Comparison of ENCODE assay signal across 1 cellular context in the genomic region with DNA sequence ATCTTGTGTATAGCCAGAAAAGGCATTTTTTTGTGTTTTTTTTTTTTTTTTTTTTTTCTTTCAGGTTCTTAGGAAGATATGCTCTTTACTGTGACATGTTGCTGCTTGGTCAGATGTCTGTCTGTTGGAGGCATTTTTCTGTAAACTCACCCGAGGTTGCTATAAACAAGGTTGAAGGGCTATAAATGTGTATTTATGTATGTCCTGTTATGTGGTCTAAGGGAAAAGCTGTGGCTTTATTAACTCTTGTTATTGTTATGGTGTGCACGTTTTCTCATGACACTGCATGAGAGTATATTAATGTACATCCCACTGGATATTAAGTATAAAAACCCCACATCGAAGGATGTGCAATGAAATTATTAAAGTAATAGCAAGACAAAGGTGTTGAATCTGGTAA.
TF ChIP-seq lines count a peak whose summit lies in the region.

No MANE protein-coding gene starts in this region.

TF ChIP-seq in HepG2, 621 proteins besides CTCF, POLR2A, EP300 and RAD21:
- TF ChIP-seq TRIM24 (CRISPR knock-in tag; IDR thresholded peaks at IDR 0.05) = no peak
- no peak for TF ChIP-seq ZSCAN20 (CRISPR knock-in tag; IDR thresholded peaks at IDR 0.05; ENCODE audit: borderline replicate concordance)
- TF ChIP-seq SOX5 (CRISPR knock-in tag; IDR thresholded peaks at IDR 0.05; ENCODE audit: borderline replicate concordance) = no peak
- TF ChIP-seq, protein P1, sequence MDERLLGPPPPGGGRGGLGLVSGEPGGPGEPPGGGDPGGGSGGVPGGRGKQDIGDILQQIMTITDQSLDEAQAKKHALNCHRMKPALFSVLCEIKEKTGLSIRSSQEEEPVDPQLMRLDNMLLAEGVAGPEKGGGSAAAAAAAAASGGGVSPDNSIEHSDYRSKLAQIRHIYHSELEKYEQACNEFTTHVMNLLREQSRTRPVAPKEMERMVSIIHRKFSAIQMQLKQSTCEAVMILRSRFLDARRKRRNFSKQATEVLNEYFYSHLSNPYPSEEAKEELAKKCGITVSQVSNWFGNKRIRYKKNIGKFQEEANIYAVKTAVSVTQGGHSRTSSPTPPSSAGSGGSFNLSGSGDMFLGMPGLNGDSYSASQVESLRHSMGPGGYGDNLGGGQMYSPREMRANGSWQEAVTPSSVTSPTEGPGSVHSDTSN (CRISPR knock-in tag; IDR thresholded peaks at IDR 0.05) = no peak
- no peak for TF ChIP-seq ZBTB7A (CRISPR knock-in tag; IDR thresholded peaks at IDR 0.05)
- TF ChIP-seq, protein P2, sequence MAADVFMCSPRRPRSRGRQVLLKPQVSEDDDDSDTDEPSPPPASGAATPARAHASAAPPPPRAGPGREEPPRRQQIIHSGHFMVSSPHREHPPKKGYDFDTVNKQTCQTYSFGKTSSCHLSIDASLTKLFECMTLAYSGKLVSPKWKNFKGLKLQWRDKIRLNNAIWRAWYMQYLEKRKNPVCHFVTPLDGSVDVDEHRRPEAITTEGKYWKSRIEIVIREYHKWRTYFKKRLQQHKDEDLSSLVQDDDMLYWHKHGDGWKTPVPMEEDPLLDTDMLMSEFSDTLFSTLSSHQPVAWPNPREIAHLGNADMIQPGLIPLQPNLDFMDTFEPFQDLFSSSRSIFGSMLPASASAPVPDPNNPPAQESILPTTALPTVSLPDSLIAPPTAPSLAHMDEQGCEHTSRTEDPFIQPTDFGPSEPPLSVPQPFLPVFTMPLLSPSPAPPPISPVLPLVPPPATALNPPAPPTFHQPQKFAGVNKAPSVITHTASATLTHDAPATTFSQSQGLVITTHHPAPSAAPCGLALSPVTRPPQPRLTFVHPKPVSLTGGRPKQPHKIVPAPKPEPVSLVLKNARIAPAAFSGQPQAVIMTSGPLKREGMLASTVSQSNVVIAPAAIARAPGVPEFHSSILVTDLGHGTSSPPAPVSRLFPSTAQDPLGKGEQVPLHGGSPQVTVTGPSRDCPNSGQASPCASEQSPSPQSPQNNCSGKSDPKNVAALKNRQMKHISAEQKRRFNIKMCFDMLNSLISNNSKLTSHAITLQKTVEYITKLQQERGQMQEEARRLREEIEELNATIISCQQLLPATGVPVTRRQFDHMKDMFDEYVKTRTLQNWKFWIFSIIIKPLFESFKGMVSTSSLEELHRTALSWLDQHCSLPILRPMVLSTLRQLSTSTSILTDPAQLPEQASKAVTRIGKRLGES (CRISPR knock-in tag; IDR thresholded peaks at IDR 0.05; ENCODE audit: borderline replicate concordance) = no peak
- no peak for TF ChIP-seq MYPOP (CRISPR knock-in tag; IDR thresholded peaks at IDR 0.05)
- TF ChIP-seq, protein P3, sequence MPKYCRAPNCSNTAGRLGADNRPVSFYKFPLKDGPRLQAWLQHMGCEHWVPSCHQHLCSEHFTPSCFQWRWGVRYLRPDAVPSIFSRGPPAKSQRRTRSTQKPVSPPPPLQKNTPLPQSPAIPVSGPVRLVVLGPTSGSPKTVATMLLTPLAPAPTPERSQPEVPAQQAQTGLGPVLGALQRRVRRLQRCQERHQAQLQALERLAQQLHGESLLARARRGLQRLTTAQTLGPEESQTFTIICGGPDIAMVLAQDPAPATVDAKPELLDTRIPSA (CRISPR knock-in tag; IDR thresholded peaks at IDR 0.05; ENCODE audit: borderline replicate concordance) = no peak
- TF ChIP-seq ZNF44 (CRISPR knock-in tag; IDR thresholded peaks at IDR 0.05) = no peak
- no peak for TF ChIP-seq ZNF670 (CRISPR knock-in tag; IDR thresholded peaks at IDR 0.05; ENCODE audit: borderline replicate concordance)
- TF ChIP-seq ZNF891 (CRISPR knock-in tag; IDR thresholded peaks at IDR 0.05) = no peak
- TF ChIP-seq ZNF331 (CRISPR knock-in tag; IDR thresholded peaks at IDR 0.05) = no peak
